Comparison of ENCODE assay signal across 9 cellular contexts in genomic region chr6:34189806-34190503, GRCh38. TPM values are rescaled to one million over a fixed set of nuclear protein-coding genes. Genes with fewer than 3 reads are reported as not detected.
DNase-seq lines count a peak whose midpoint lies in the region; FAIRE-seq and TF ChIP-seq lines count a peak whose summit lies in the region.
"Had no signal": no experiment of that assay in that cellular context is flagged by ENCODE, and none has a peak within 500 bp of the region (broad histone marks: within the 10 kb centered on the region; RNA-seq: fewer than 3 reads in every experiment).

No MANE protein-coding gene starts in this region.

- CTCF ChIA-PET in CD4-positive, alpha-beta memory T cell (lab: Charles Lee; ENCODE audit: partially characterized antibody), result interaction anchor here (0.7 to 3.1 kb wide), 11 partner anchors 11 to 420 kb away, joined by 3 to 14 read pairs (median 3); partner anchors contain the start of gene SMIM29

- H3K27me3 Mint-ChIP-seq in CD4-positive, alpha-beta memory T cell, result no peaks in the 10 kb centered on the region
- H3K27me3 Mint-ChIP-seq: IgD-negative memory B cell had no signal

- no peaks in the 10 kb centered on the region for H3K9me3 ChIP-seq in CD4-positive, alpha-beta memory T cell (ENCODE audit: control insufficient read depth in 1 of 2, low read length in 2 of 2)
- no peaks in the 10 kb centered on the region for H3K9me3 ChIP-seq in prostate gland

- TF ChIP-seq POLR2A in prostate gland (IDR thresholded peaks at IDR 0.05), result no peak

- no peaks in the 10 kb centered on the region for H3K9me3 Mint-ChIP-seq in CD4-positive, alpha-beta memory T cell
- H3K9me3 Mint-ChIP-seq: IgD-negative memory B cell had no signal

- peaks cover 0 to 11% (median 6%) of the 10 kb centered on the region in 4 donors for H3K4me1 Mint-ChIP-seq in CD4-positive, alpha-beta memory T cell

- no peaks in the 10 kb centered on the region for H3K36me3 Mint-ChIP-seq in CD4-positive, alpha-beta memory T cell
- H3K36me3 Mint-ChIP-seq: IgD-negative memory B cell had no signal

- H3K4me3 Mint-ChIP-seq in CD4-positive, alpha-beta memory T cell, result no peak overlapping the region

- H3K4me1 ChIP-seq in CD4-positive, alpha-beta memory T cell (ENCODE audit: insufficient read depth, low read length), result peaks cover 3% of the 10 kb centered on the region
- H3K4me1 ChIP-seq in prostate gland (replicated peaks), result no peaks in the 10 kb centered on the region

- POLR2A ChIA-PET in CD4-positive, alpha-beta memory T cell (lab: Charles Lee; ENCODE audit: partially characterized antibody), result interaction anchor here (0.6 to 1.3 kb wide), 3 partner anchors 10 to 47 kb away, joined by 3 to 4 read pairs (median 4); partner anchors contain the start of gene HMGA1

- peak overlapping the region in 1 of 7 donors; percentile 54 for H3K27ac Mint-ChIP-seq in CD4-positive, alpha-beta memory T cell

- 91% methylated on average over 12 of the region's 12 CpGs for WGBS in prostate gland

- no peak for FAIRE-seq in D721Med (lab: Jason Lieb, UNC)

- H3K27me3 ChIP-seq in CD4-positive, alpha-beta memory T cell (ENCODE audit: insufficient read depth, low read length), result no peaks in the 10 kb centered on the region
- H3K27me3 ChIP-seq in prostate gland (replicated peaks; ENCODE audit: insufficient read depth), result no peaks in the 10 kb centered on the region

- H3K27ac ChIP-seq in CD4-positive, alpha-beta memory T cell (ENCODE audit: low read depth, low read length), result no peak overlapping the region
- no peak overlapping the region for H3K27ac ChIP-seq in prostate gland

- intact Hi-C loops in CD4-positive, alpha-beta memory T cell (cut with micrococcal nuclease), result loop anchor here (1.0 kb wide), 1 partner anchor 26 kb away; no protein-coding TSS in a partner anchor
- intact Hi-C loops in posterior vena cava (cut with DNase I) (loop anchor here in 1 of 2 donors (10.0 kb wide), 1 partner anchor 415 kb away; no protein-coding TSS in a partner anchor), prostate gland (cut with DNase I) (no loop called here)

- no peak overlapping the region for H3K4me3 ChIP-seq in CD4-positive, alpha-beta memory T cell (ENCODE audit: low read length in 2 of 2)
- H3K4me3 ChIP-seq in prostate gland, result no peak overlapping the region

- no peaks in the 10 kb centered on the region for H3K36me3 ChIP-seq in CD4-positive, alpha-beta memory T cell (ENCODE audit: insufficient read depth, low read length)
- H3K36me3 ChIP-seq in prostate gland, result no peaks in the 10 kb centered on the region

- TF ChIP-seq CTCF in prostate gland (IDR thresholded peaks at IDR 0.05) (no peak), D721Med (IDR thresholded peaks at IDR 0.05; ENCODE audit: insufficient read depth, missing control alignments) (no peak)

- peak in 4 of 5 donors; percentile 26 to 54 (median 44) for DNase-seq in CD4-positive, alpha-beta memory T cell
- DNase-seq in NCI-H1694 (lab: John Stamatoyannopoulos, UW) (peak; percentile 24), posterior vena cava (ENCODE audit: low spot score) (peak; percentile 80), EL (no peak), DMS79 treated with DMSO at 0.1 percent for 48 hours (lab: John Stamatoyannopoulos, UW) (no peak), prostate gland (ENCODE audit: low spot score) (no peak), D721Med (ENCODE audit: insufficient read length, low spot score) (no peak)
- DNase-seq in activated CD8-positive, alpha-beta memory T cell treated with anti-CD3 and anti-CD28 coated beads, Interleukin-2, amount 50 U/mL, for 4 hours, result peak; percentile 60

RNA-seq across cellular contexts. Expression of gene GRM4, which starts 44.1 kb away (rescaled TPM):
- total RNA-seq in CD4-positive, alpha-beta memory T cell, result under 1 TPM in 1 of 2 experiments, not detected in 1; 0.09 TPM
- not detected for polyA plus RNA-seq in CD4-positive, alpha-beta memory T cell
- not detected for total RNA-seq in posterior vena cava
- 1 to 10 TPM in 1 of 2 donors, not detected in 1; 4.4 TPM for total RNA-seq in prostate gland
- polyA plus RNA-seq: IgD-negative memory B cell had no signal

RNA-seq across cellular contexts. Expression of gene HMGA1, which starts 46.7 kb away (rescaled TPM):
- 10 to 100 TPM; 74.7 to 77.5 TPM for total RNA-seq in CD4-positive, alpha-beta memory T cell
- 10 to 100 TPM; 25.4 to 40.8 TPM for polyA plus RNA-seq in CD4-positive, alpha-beta memory T cell
- total RNA-seq in posterior vena cava, result 10 to 100 TPM; 11.3 to 39.7 TPM
- 100 to 1,000 TPM in 1 of 2 donors, 10 to 100 TPM in 1; 29.4 to 139 TPM for total RNA-seq in prostate gland

RNA-seq across cellular contexts. Expression of gene SMIM29, which starts 58.9 kb away (rescaled TPM):
- total RNA-seq in CD4-positive, alpha-beta memory T cell, result 10 to 100 TPM; 29.7 to 30.1 TPM
- 10 to 100 TPM; 51.5 to 66.5 TPM for polyA plus RNA-seq in CD4-positive, alpha-beta memory T cell
- 10 to 100 TPM; 19.0 to 24.5 TPM for total RNA-seq in posterior vena cava
- 10 to 100 TPM; 25.9 to 41.6 TPM for total RNA-seq in prostate gland

Comparison
In these comparisons a context has a peak if more than half of its experiments do, and no peak if none do; other contexts are left out.
1. DNase-seq: peak in CD4-positive, alpha-beta memory T cell (4 of 5), NCI-H1694 (single experiment), activated CD8-positive, alpha-beta memory T cell treated with anti-CD3 and anti-CD28 coated beads, Interleukin-2, amount 50 U/mL, for 4 hours (single experiment) and posterior vena cava (single experiment); none in EL (single experiment), DMS79 treated with DMSO at 0.1 percent for 48 hours (single experiment), prostate gland (single experiment) and D721Med (single experiment).